In genomic region chr14:94172545-94172944, GRCh38 we compare ENCODE assay signal across 1 cellular context.
TF ChIP-seq lines count a peak whose summit lies in the region.

No MANE protein-coding gene starts in this region.

TF ChIP-seq in GM23338, 12 proteins besides CTCF, POLR2A, EP300 and RAD21 (continued from another document):
- TF ChIP-seq REST (IDR thresholded peaks at IDR 0.05; ENCODE audit: unreplicated experiment): no peak
- no peak for TF ChIP-seq ETS1 (IDR thresholded peaks at IDR 0.05)
- no peak for TF ChIP-seq EZH2phosphoT487 (IDR thresholded peaks at IDR 0.05; ENCODE audit: unreplicated experiment)
- no peak for TF ChIP-seq ZNF331 (CRISPR knock-in tag; IDR thresholded peaks at IDR 0.05; ENCODE audit: low read depth)
- no peak for TF ChIP-seq JUNB (IDR thresholded peaks at IDR 0.05; ENCODE audit: unreplicated experiment)
- no peak for TF ChIP-seq ZNF462 (CRISPR knock-in tag; IDR thresholded peaks at IDR 0.05)
- TF ChIP-seq NANOG (IDR thresholded peaks at IDR 0.05; ENCODE audit: borderline replicate concordance): no peak
- no peak for TF ChIP-seq CREB1 (CRISPR knock-in tag; IDR thresholded peaks at IDR 0.05; ENCODE audit: low read depth)
- no peak for TF ChIP-seq POLR2AphosphoS5 (IDR thresholded peaks at IDR 0.05; ENCODE audit: low read depth)
- no peak for TF ChIP-seq ZNF114 (CRISPR knock-in tag; IDR thresholded peaks at IDR 0.05)
